In genomic region chr2:218006741-218007140, GRCh38 we compare ENCODE assay signal across 24 cellular contexts. TPM values are rescaled to one million over a fixed set of nuclear protein-coding genes. Genes with fewer than 3 reads are reported as not detected.
DNase-seq lines count a peak whose midpoint lies in the region; ATAC-seq, FAIRE-seq and TF ChIP-seq lines count a peak whose summit lies in the region.
"Had no signal": no experiment of that assay in that cellular context is flagged by ENCODE, and none has a peak within 500 bp of the region (broad histone marks: within the 10 kb centered on the region; RNA-seq: fewer than 3 reads in every experiment).

No MANE protein-coding gene starts in this region.

- H3K27ac ChIP-seq in A549 = peak overlapping the region; percentile 79 to 91
- H3K27ac ChIP-seq: KMS-11, Peyer's patch, upper lobe of right lung had no signal

- no peaks in the 10 kb centered on the region for H3K9me3 ChIP-seq in A549
- H3K9me3 ChIP-seq: mucosa of descending colon, Peyer's patch, upper lobe of right lung had no signal

- 40% methylated on average over 4 of the region's 4 CpGs for WGBS in A549 (ENCODE audit: missing lambda C conversion rate)

- H3K4me1 ChIP-seq in A549 = peaks cover 69% of the 10 kb centered on the region

- peak in 1 of 2 experiments; percentile 34; a peak in 2 of 6 replicates for ATAC-seq in A549
- ATAC-seq: left colon, mucosa of descending colon, upper lobe of right lung had no signal

- peak overlapping the region; percentile 72 for H3K4me2 ChIP-seq in A549
- H3K4me2 ChIP-seq: KMS-11 had no signal

- H3K27me3 Mint-ChIP-seq in HFFc6 (ENCODE audit: insufficient read depth) = peaks cover 1% of the 10 kb centered on the region; the same call in 1 of the 2 replicates

- TF ChIP-seq EP300 in A549 (IDR thresholded peaks at IDR 0.05) = no peak

- TF ChIP-seq CTCF in A549 (IDR thresholded peaks at IDR 0.05) (no peak), HFFc6 (IDR thresholded peaks at IDR 0.05) (no peak)

- peak overlapping the region; percentile 83 for H3K27ac Mint-ChIP-seq in HFFc6
- H3K27ac Mint-ChIP-seq: CD4-positive, alpha-beta T cell had no signal

- H3K36me3 Mint-ChIP-seq in HFFc6 (ENCODE audit: low read depth) = no peaks in the 10 kb centered on the region

- CTCF ChIA-PET in A549 (lab: Yijun Ruan, JAX) = interaction anchor here (2.9 to 3.3 kb wide), 3 partner anchors 12 to 221 kb away, joined by 14 to 20 read pairs (median 15); no protein-coding TSS in a partner anchor

- FAIRE-seq in A549 (lab: Jason Lieb, UNC) = no peak
- FAIRE-seq: colon, endometrium, frontal cortex had no signal

- TF ChIP-seq POLR2A in A549 (IDR thresholded peaks at IDR 0.05; ENCODE audit: low read length) = no peak

- no peaks in the 10 kb centered on the region for H3K9me3 Mint-ChIP-seq in HFFc6
- H3K9me3 Mint-ChIP-seq: CD4-positive, alpha-beta T cell had no signal

- TF ChIP-seq RAD21 in A549 (conservative IDR thresholded peaks at IDR 0.05 in 1 of 2, IDR thresholded peaks at IDR 0.05 in 1 of 2) = no peak

- H3K4me3 ChIP-seq in A549 = peak overlapping the region; percentile 16; the same call in 1 of the 3 replicates
- H3K4me3 ChIP-seq: mucosa of descending colon, Peyer's patch, upper lobe of right lung had no signal

- DNase-seq in A549 (ENCODE audit: low read depth in 1 of 2, low spot score in 1 of 2) (peak in 1 of 2 experiments; percentile 60), HFFc6 (peak; percentile 64), amniotic epithelial cell (ENCODE audit: low read depth) (peak; percentile 40), kidney tubule cell (ENCODE audit: low spot score) (peak; percentile 36), nucleus accumbens (lab: John Stamatoyannopoulos, UW) (no peak), dedifferentiated amniotic fluid mesenchymal stem cell (ENCODE audit: extremely low spot score) (no peak), amniotic stem cell (lab: John Stamatoyannopoulos, UW) (no peak)
- no peak for DNase-seq in activated CD4-positive, alpha-beta T cell treated with anti-CD3 and anti-CD28 coated beads, Interleukin-2, amount 50 U/mL, for 48 hours
- DNase-seq: activated CD4-positive, alpha-beta T cell treated with anti-CD3 and anti-CD28 coated beads for 48 hours; activated gamma-delta T cell; anterior cingulate cortex; CD4-positive, alpha-beta T cell; DMS153; left colon; NCI-H146; NCI-H82; Peyer's patch; stimulated activated CD4-positive, alpha-beta T cell treated with anti-CD3 and anti-CD28 coated beads, Interleukin-2, amount 100 ng/mL, for 48 hours; upper lobe of right lung had no signal

- peaks cover 81% of the 10 kb centered on the region for H3K4me1 Mint-ChIP-seq in HFFc6 (ENCODE audit: low read depth)

- H3K4me3 Mint-ChIP-seq in HFFc6 = peak overlapping the region; percentile 53
- H3K4me3 Mint-ChIP-seq: CD4-positive, alpha-beta T cell had no signal

- POLR2A ChIA-PET in A549 (lab: Yijun Ruan, JAX) = no interaction called here

TF ChIP-seq in A549, 52 proteins besides CTCF, POLR2A, EP300 and RAD21:
- TF ChIP-seq CEBPB (IDR thresholded peaks at IDR 0.05) (0 out of 4 replicates have a peak, but pooled peaks of 1 of the 2 experiments have one; percentile 28), SREBF2 (IDR thresholded peaks at IDR 0.05) (no peak), JUN (IDR thresholded peaks at IDR 0.05) (peak in 1 of 2 experiments; percentile 40; a peak in 1 of 5 replicates), GATA3 (IDR thresholded peaks at IDR 0.05; ENCODE audit: borderline replicate concordance) (no peak), FOSL2 (IDR thresholded peaks at IDR 0.05) (peak; percentile 42; the same call in 1 of the 2 replicates), FOSL2 (CRISPR knock-in tag; IDR thresholded peaks at IDR 0.05) (peak; percentile 63)

RNA-seq across cellular contexts. Expression of gene TNS1, which starts 3.9 kb away (rescaled TPM):
- polyA plus RNA-seq in A549 (2011; rRNA removed) (4.9 and 9.5 TPM in 2 replicates), A549 (2017; fragmentation: RNase III; extraction: RNeasy Plus Mini Kit Qiagen cat#74134 plus additional on column Dnase treatment) (7.7 to 11.4 TPM (median 10.6 TPM) in 3 replicates)
- 1.6 and 2.9 TPM in 2 replicates for polyA plus RNA-seq in A549 (2012; cell fraction: cytosol; rRNA removed)
- 7.3 and 9.9 TPM in 2 replicates for polyA plus RNA-seq in A549 (2012; cell fraction: nucleus; rRNA removed)
- 27.8 and 32.4 TPM in 2 replicates for polyA minus RNA-seq in A549 (2011; rRNA and poly(A)+ RNA removed)
- total RNA-seq in HFFc6 (2021; fragmentation: NEBNext Ultra II Directional; extraction: Animal tissue kit (Norgen Biotek cat#: 25700)) = 100 to 1,000 TPM; 113 to 139 (median 126) TPM

Comparison
In these comparisons a context has a peak if more than half of its experiments do, and no peak if none do; other contexts are left out.
1. DNase-seq: peak in HFFc6 (single experiment), amniotic epithelial cell (single experiment) and kidney tubule cell (single experiment); none in nucleus accumbens (0 of 56), activated CD4-positive, alpha-beta T cell treated with anti-CD3 and anti-CD28 coated beads, Interleukin-2, amount 50 U/mL, for 48 hours (0 of 2), dedifferentiated amniotic fluid mesenchymal stem cell (single experiment) and amniotic stem cell (single experiment).